Comparison of ENCODE assay signal across 25 cellular contexts in the genomic region with DNA sequence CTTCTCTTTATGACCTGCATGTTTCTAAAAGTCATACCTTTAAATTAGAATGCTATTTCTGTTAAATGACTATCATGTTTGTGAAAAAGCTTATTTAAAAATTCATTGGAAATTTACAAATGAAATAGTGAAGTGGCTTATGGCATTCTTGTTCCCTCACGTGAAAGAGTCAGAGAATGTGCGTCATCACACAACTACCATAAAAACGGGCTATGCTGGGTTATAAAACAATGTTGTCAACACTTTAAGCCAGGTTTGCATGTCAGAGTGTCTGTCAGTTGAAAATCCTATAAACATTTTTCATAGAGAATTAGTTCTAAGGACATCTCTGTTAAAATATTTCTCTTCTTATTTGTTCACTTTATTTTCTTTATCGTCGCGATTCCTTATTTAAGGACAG. TPM values are rescaled to one million over a fixed set of nuclear protein-coding genes. Genes with fewer than 3 reads are reported as not detected.
DNase-seq lines count a peak whose midpoint lies in the region; ATAC-seq and TF ChIP-seq lines count a peak whose summit lies in the region.
"Had no signal": no experiment of that assay in that cellular context is flagged by ENCODE, and none has a peak within 500 bp of the region (broad histone marks: within the 10 kb centered on the region; RNA-seq: fewer than 3 reads in every experiment).

No MANE protein-coding gene starts in this region.

- H3K36me3 Mint-ChIP-seq in activated T-helper 17 cell treated with anti-CD3 and anti-CD28 coated beads, Interleukin-2, amount 50 U/mL, for 72 hours (ENCODE audit: low read depth), result no peaks in the 10 kb centered on the region
- H3K36me3 Mint-ChIP-seq: CD4-positive, alpha-beta memory T cell; CD8-positive, alpha-beta memory T cell had no signal

- no peaks in the 10 kb centered on the region for H3K79me2 ChIP-seq in hepatocyte

- H3K4me1 ChIP-seq in colonic mucosa (peaks cover 5% of the 10 kb centered on the region), hepatocyte (ENCODE audit: insufficient read depth) (no peaks in the 10 kb centered on the region), mucosa of descending colon (ENCODE audit: low read depth) (peaks cover 6% of the 10 kb centered on the region)
- H3K4me1 ChIP-seq: BE2C, BLaER1 had no signal

- TF ChIP-seq CTCF in colonic mucosa (IDR thresholded peaks at IDR 0.05), result no peak
- no peak for TF ChIP-seq CTCF in hepatocyte (IDR thresholded peaks at IDR 0.05; ENCODE audit: poor library complexity)
- TF ChIP-seq CTCF in mucosa of descending colon (IDR thresholded peaks at IDR 0.05), result no peak

- no peak overlapping the region for H3K27ac ChIP-seq in colonic mucosa
- H3K27ac ChIP-seq in hepatocyte, result peak overlapping the region; percentile 57
- H3K27ac ChIP-seq: BLaER1, C4-2B had no signal

- no peaks in the 10 kb centered on the region for H3K36me3 ChIP-seq in colonic mucosa
- H3K36me3 ChIP-seq in hepatocyte (replicated peaks; ENCODE audit: insufficient read depth, low read depth), result no peaks in the 10 kb centered on the region
- no peaks in the 10 kb centered on the region for H3K36me3 ChIP-seq in mucosa of descending colon (ENCODE audit: low read depth)
- H3K36me3 ChIP-seq: BE2C, BLaER1 had no signal

- H3K9me3 ChIP-seq in colonic mucosa (no peaks in the 10 kb centered on the region), hepatocyte (ENCODE audit: low read depth) (no peaks in the 10 kb centered on the region), mucosa of descending colon (no peaks in the 10 kb centered on the region)
- H3K9me3 ChIP-seq: BE2C, BLaER1 had no signal

- H3K4me3 ChIP-seq in colonic mucosa (no peak overlapping the region), hepatocyte (no peak overlapping the region), mucosa of descending colon (no peak overlapping the region)
- H3K4me3 ChIP-seq: BLaER1, GM12878 had no signal

- H3K4me1 Mint-ChIP-seq in activated T-helper 17 cell treated with anti-CD3 and anti-CD28 coated beads, Interleukin-2, amount 50 U/mL, for 72 hours, result no peaks in the 10 kb centered on the region
- H3K4me1 Mint-ChIP-seq: CD4-positive, alpha-beta memory T cell; CD4-positive, CD25-positive, alpha-beta regulatory T cell; CD8-positive, alpha-beta memory T cell had no signal

- no peak overlapping the region for H3K9ac ChIP-seq in colonic mucosa (ENCODE audit: low read depth in 2 of 2, low read length in 2 of 2)
- H3K9ac ChIP-seq: BLaER1 had no signal

- intact Hi-C loops in colonic mucosa (cut with DNase I), result no loop called here
- intact Hi-C loops in mucosa of descending colon (cut with DNase I, micrococcal nuclease), result no loop called here
- intact Hi-C loops in Right ventricle myocardium inferior (cut with DNase I), result no loop called here

- no peak overlapping the region for H2AFZ ChIP-seq in hepatocyte

- no peak overlapping the region for H3K4me3 Mint-ChIP-seq in activated T-helper 17 cell treated with anti-CD3 and anti-CD28 coated beads, Interleukin-2, amount 50 U/mL, for 72 hours
- H3K4me3 Mint-ChIP-seq: CD4-positive, alpha-beta memory T cell; CD4-positive, CD25-positive, alpha-beta regulatory T cell; CD8-positive, alpha-beta memory T cell had no signal

- no peaks in the 10 kb centered on the region for H3K9me3 Mint-ChIP-seq in activated T-helper 17 cell treated with anti-CD3 and anti-CD28 coated beads, Interleukin-2, amount 50 U/mL, for 72 hours
- H3K9me3 Mint-ChIP-seq: CD8-positive, alpha-beta memory T cell had no signal

- no peaks in the 10 kb centered on the region for H4K20me1 ChIP-seq in hepatocyte (ENCODE audit: insufficient read depth, poor library complexity, severe bottlenecking)
- H4K20me1 ChIP-seq: BLaER1 had no signal

- no peaks in the 10 kb centered on the region for H3K27me3 Mint-ChIP-seq in activated T-helper 17 cell treated with anti-CD3 and anti-CD28 coated beads, Interleukin-2, amount 50 U/mL, for 72 hours
- H3K27me3 Mint-ChIP-seq: CD4-positive, alpha-beta memory T cell had no signal

- no peak overlapping the region for H3K27ac Mint-ChIP-seq in activated T-helper 17 cell treated with anti-CD3 and anti-CD28 coated beads, Interleukin-2, amount 50 U/mL, for 72 hours
- H3K27ac Mint-ChIP-seq: CD4-positive, alpha-beta memory T cell; CD4-positive, CD25-positive, alpha-beta regulatory T cell; CD8-positive, alpha-beta memory T cell had no signal

- no peak overlapping the region for H3K4me2 ChIP-seq in hepatocyte
- H3K4me2 ChIP-seq: BLaER1 had no signal

- peak; percentile 50 for DNase-seq in colonic mucosa
- DNase-seq in hepatocyte (ENCODE audit: low spot score), result no peak
- peak in 1 of 3 donors; percentile 64 for DNase-seq in mucosa of descending colon
- no peak for DNase-seq in Right ventricle myocardium inferior (ENCODE audit: missing footprints)
- no peak for DNase-seq in amniotic stem cell (lab: John Stamatoyannopoulos, UW)
- DNase-seq: 8988T; ACHN; BE2C; CD4-positive, alpha-beta memory T cell; CD4-positive, CD25-positive, alpha-beta regulatory T cell; CD8-positive, alpha-beta memory T cell; COR-L47; DMS 273 treated with DMSO at 0.1 percent for 48 hours; DMS153; DMS53; DMS79; DND-41; EL; GDM1 had no signal

- ATAC-seq in mucosa of descending colon, result peak; percentile 87
- ATAC-seq in Right ventricle myocardium inferior, result no peak
- no peak for ATAC-seq in activated T-helper 17 cell treated with anti-CD3 and anti-CD28 coated beads, Interleukin-2, amount 50 U/mL, for 72 hours (replicated peaks)
- no peak for ATAC-seq in GM21526 (IDR thresholded peaks at IDR 0.05; ENCODE audit: low FRiP score, unreplicated experiment)
- ATAC-seq: GM12878 had no signal

- H3K9me2 ChIP-seq in hepatocyte (replicated peaks; ENCODE audit: insufficient read depth), result no peaks in the 10 kb centered on the region

- H3K27me3 ChIP-seq in colonic mucosa (no peaks in the 10 kb centered on the region), hepatocyte (no peaks in the 10 kb centered on the region)
- H3K27me3 ChIP-seq: BE2C, BLaER1 had no signal

- WGBS in hepatocyte (ENCODE audit: low lambda C conversion rate, missing lambda C conversion rate), result 83% methylated on average over 6 of the region's 6 CpGs

RNA-seq across cellular contexts. Expression of gene STK39, which starts 42.5 kb away (rescaled TPM):
- total RNA-seq in colonic mucosa (10 to 100 TPM; 35.9 to 41.2 TPM), hepatocyte (35.4 and 39.4 TPM in 2 replicates), mucosa of descending colon (10 to 100 TPM; 36.4 to 57.5 (median 52.5) TPM), Right ventricle myocardium inferior (17.7 TPM)
- 26.5 and 26.9 TPM in 2 replicates for polyA plus RNA-seq in hepatocyte
- 10 to 100 TPM; 21.5 to 27.9 TPM for total RNA-seq in activated T-helper 17 cell treated with anti-CD3 and anti-CD28 coated beads, Interleukin-2, amount 50 U/mL, for 72 hours
- total RNA-seq: G401 had no signal
